1 cellular context compared by ENCODE assay signal in genomic region chr9:127133739-127134167, GRCh38.
TF ChIP-seq lines count a peak whose summit lies in the region.

No MANE protein-coding gene starts in this region.

TF ChIP-seq in SK-N-SH, 30 proteins besides CTCF, POLR2A, EP300 and RAD21 (continued from another document):
- TF ChIP-seq ZBTB33 (IDR thresholded peaks at IDR 0.05; ENCODE audit: borderline replicate concordance, low read depth) = no peak
- no peak for TF ChIP-seq PBX3 (IDR thresholded peaks at IDR 0.05)
